In the genomic region with DNA sequence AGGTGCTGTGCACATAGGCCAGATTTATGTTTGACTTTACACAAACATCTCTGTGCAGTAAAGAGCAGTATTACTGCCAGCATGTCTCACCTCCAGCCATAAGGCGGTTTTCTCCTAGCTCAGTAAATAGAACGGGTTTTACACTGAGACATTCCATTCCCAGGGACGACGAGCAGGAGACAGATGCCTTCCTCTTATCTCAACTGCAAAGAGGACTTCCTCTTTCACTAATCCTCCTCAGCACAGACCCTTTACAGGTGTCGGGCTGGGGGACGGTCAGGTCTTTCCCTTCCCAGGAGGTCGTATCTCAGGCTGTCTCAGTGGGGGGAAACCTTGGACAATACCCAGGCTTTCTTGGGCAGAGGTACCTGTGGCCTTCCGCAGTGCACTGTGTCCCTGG, we compare ENCODE assay signal across 6 cellular contexts.
DNase-seq lines count a peak whose midpoint lies in the region; TF ChIP-seq lines count a peak whose summit lies in the region.
"Not testable (repeated sequence)": the region's sequence is repeated elsewhere in the genome, so short reads cannot be mapped to it uniquely, and the experiment has no call there.

No MANE protein-coding gene starts in this region.

- not testable (repeated sequence) for H3K9me3 ChIP-seq in SJCRH30 (replicated peaks)
- H3K9me3 ChIP-seq in endodermal cell (ENCODE audit: control insufficient read depth, low read length) = peaks cover 11% of the 10 kb centered on the region

- not testable (repeated sequence) for H3K9ac ChIP-seq in endodermal cell (ENCODE audit: extremely low read depth, low read length, poor library complexity, severe bottlenecking)

- H3K4me1 ChIP-seq in SJCRH30; endodermal cell (ENCODE audit: control insufficient read depth, insufficient read depth, low read length): not testable (repeated sequence)

- peaks cover 26% of the 10 kb centered on the region for H3K4me1 Mint-ChIP-seq in endodermal cell
- H3K4me1 Mint-ChIP-seq in nephron progenitor cell = peaks cover 16% of the 10 kb centered on the region

- DNase-seq in DMS53 (lab: John Stamatoyannopoulos, UW) (peak; percentile 49), LNCaP clone FGC (ENCODE audit: low read depth) (peak; percentile 4), NCI-H82 (lab: John Stamatoyannopoulos, UW) (peak; percentile 70), SJCRH30 (peak in 1 of 2 experiments; percentile 10), endodermal cell (peak; percentile 52)
- DNase-seq in nephron progenitor cell = not testable (repeated sequence)

- 18% methylated on average over 8 of the region's 8 CpGs; no CpG with 5 or more reads in 1 of the 2 experiments for WGBS in endodermal cell (ENCODE audit: insufficient coverage in 1 of 2, insufficient read length in 1 of 2), 2 experiments

- H3K27ac Mint-ChIP-seq in endodermal cell (peak overlapping the region; percentile 89), nephron progenitor cell (peak overlapping the region; percentile 56)

- not testable (repeated sequence) for H3K4me3 ChIP-seq in LNCaP clone FGC (ENCODE audit: low read depth, low read length); endodermal cell (ENCODE audit: low read length)
- peak overlapping the region; percentile 12; the same call in 1 of the 2 replicates for H3K4me3 ChIP-seq in SJCRH30

- not testable (repeated sequence) for H3K27ac ChIP-seq in SJCRH30; endodermal cell (ENCODE audit: low read depth, low read length)

- TF ChIP-seq CTCF in LNCaP clone FGC (IDR thresholded peaks at IDR 0.05; ENCODE audit: control insufficient read depth, extremely low read depth, insufficient read depth); endodermal cell (conservative IDR thresholded peaks at IDR 0.05); nephron progenitor cell (IDR thresholded peaks at IDR 0.05): not testable (repeated sequence)

- not testable (repeated sequence) for H3K27me3 Mint-ChIP-seq in endodermal cell (ENCODE audit: insufficient read depth); nephron progenitor cell (ENCODE audit: low read depth, poor library complexity)

- not testable (repeated sequence) for H3K27me3 ChIP-seq in SJCRH30; endodermal cell (ENCODE audit: control insufficient read depth, insufficient read depth, low read length, poor library complexity, severe bottlenecking)

- H3K36me3 ChIP-seq in SJCRH30; endodermal cell (ENCODE audit: control insufficient read depth, insufficient read depth, low read length): not testable (repeated sequence)

- H3K4me3 Mint-ChIP-seq in endodermal cell, nephron progenitor cell: not testable (repeated sequence)

- H3K9me3 Mint-ChIP-seq in endodermal cell (peaks cover 41% of the 10 kb centered on the region), nephron progenitor cell (peaks cover 59% of the 10 kb centered on the region)

- H3K36me3 Mint-ChIP-seq in endodermal cell (ENCODE audit: low read depth) = peaks cover 18% of the 10 kb centered on the region
- not testable (repeated sequence) for H3K36me3 Mint-ChIP-seq in nephron progenitor cell (ENCODE audit: low read depth)
